ENCODE assay signal across 9 cellular contexts in the genomic region with DNA sequence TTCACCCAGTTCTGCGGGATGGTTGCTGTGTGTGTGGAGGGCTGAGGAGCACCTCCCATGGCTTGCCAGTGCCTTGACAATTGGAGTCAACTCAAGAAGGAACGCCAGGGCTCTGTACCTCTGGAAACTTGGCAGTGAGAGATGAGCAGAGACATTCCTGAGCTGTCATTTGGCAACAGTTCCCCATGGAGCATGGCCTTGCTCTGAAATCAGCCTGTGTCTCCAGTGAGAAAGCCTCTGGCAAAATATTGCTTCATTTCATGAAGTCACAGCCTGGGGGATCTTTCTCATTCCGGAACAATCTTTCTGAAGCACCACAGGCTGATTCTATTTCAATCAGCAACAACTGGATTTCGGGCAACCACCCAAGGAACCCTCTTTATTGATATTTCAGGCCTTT. TPM values are rescaled to one million over a fixed set of nuclear protein-coding genes. Genes with fewer than 3 reads are reported as not detected.
DNase-seq lines count a peak whose midpoint lies in the region; ATAC-seq, FAIRE-seq and TF ChIP-seq lines count a peak whose summit lies in the region.
"Had no signal": no experiment of that assay in that cellular context is flagged by ENCODE, and none has a peak within 500 bp of the region (broad histone marks: within the 10 kb centered on the region; RNA-seq: fewer than 3 reads in every experiment).

No MANE protein-coding gene starts in this region.

- intact Hi-C loops in mucosa of descending colon (cut with DNase I, micrococcal nuclease): no loop called here

- H3K4me3 ChIP-seq in AG09309 (ENCODE audit: control insufficient read depth, low read depth, low read length): no peak overlapping the region
- peak overlapping the region; percentile 48 for H3K4me3 ChIP-seq in Karpas-422 (ENCODE audit: low read length)
- no peak overlapping the region for H3K4me3 ChIP-seq in bronchial epithelial cell (ENCODE audit: low read depth, low read length)
- no peak overlapping the region for H3K4me3 ChIP-seq in keratinocyte (ENCODE audit: control insufficient read depth in 2 of 3, extremely low read depth in 1 of 3, insufficient read depth in 2 of 3, low read depth in 1 of 3, low read length in 3 of 3)
- no peak overlapping the region for H3K4me3 ChIP-seq in mucosa of descending colon
- no peak overlapping the region for H3K4me3 ChIP-seq in BE2C (ENCODE audit: low read depth, low read length)
- H3K4me3 ChIP-seq: cardiac muscle cell had no signal

- DNase-seq in AG09309 (ENCODE audit: low read depth) (peak; percentile 54), Karpas-422 (no peak), bronchial epithelial cell (ENCODE audit: low read depth) (peak; percentile 3), keratinocyte (ENCODE audit: low read depth, low spot score) (no peak), mucosa of descending colon (no peak), BE2C (no peak), DMS153 treated with DMSO at 0.1 percent for 48 hours (lab: John Stamatoyannopoulos, UW; ENCODE audit: unreplicated experiment) (no peak)

- dilution Hi-C loops in keratinocyte (cut with MboI; ENCODE audit: extremely low pct_ligation_motif_present, low sequenced_read_pairs): no loop called here

- H3K9me2 ChIP-seq in Karpas-422 (replicated peaks; ENCODE audit: insufficient read depth, low read length): no peaks in the 10 kb centered on the region

- peak overlapping the region; percentile 64 for H3K9ac ChIP-seq in Karpas-422 (ENCODE audit: low read length)
- no peak overlapping the region for H3K9ac ChIP-seq in keratinocyte (ENCODE audit: control insufficient read depth, extremely low read depth, insufficient read depth, low read length)

- ATAC-seq in mucosa of descending colon: no peak
- ATAC-seq in HG03025 (IDR thresholded peaks at IDR 0.05; ENCODE audit: low FRiP score, unreplicated experiment): no peak

- peaks cover 68% of the 10 kb centered on the region for H3K4me1 ChIP-seq in Karpas-422 (ENCODE audit: low read length)
- H3K4me1 ChIP-seq in keratinocyte (ENCODE audit: control insufficient read depth, extremely low read depth, insufficient read depth, low read length): peaks cover 11% of the 10 kb centered on the region
- H3K4me1 ChIP-seq in mucosa of descending colon (ENCODE audit: low read depth): no peaks in the 10 kb centered on the region
- H3K4me1 ChIP-seq in BE2C: no peaks in the 10 kb centered on the region

- H3K9me1 ChIP-seq in keratinocyte (ENCODE audit: control insufficient read depth, extremely low read depth, insufficient read depth, low read length): no peaks in the 10 kb centered on the region

- no peak for TF ChIP-seq CTCF in AG09309 (IDR thresholded peaks at IDR 0.05; ENCODE audit: control insufficient read depth, insufficient read depth, low read depth, low read length, missing control alignments)
- no peak for TF ChIP-seq CTCF in bronchial epithelial cell (IDR thresholded peaks at IDR 0.05; ENCODE audit: insufficient read depth, low read length, severe bottlenecking)
- TF ChIP-seq CTCF in keratinocyte (optimal IDR thresholded peaks at IDR 0.05 in 1 of 3, IDR thresholded peaks at IDR 0.05 in 1 of 3, conservative IDR thresholded peaks at IDR 0.05 in 1 of 3; ENCODE audit: extremely low read depth in 1 of 3, insufficient read depth in 2 of 3, low read length in 3 of 3): no peak
- TF ChIP-seq CTCF in mucosa of descending colon (IDR thresholded peaks at IDR 0.05): no peak
- no peak for TF ChIP-seq CTCF in BE2C (IDR thresholded peaks at IDR 0.05; ENCODE audit: low read depth, low read length)

- H3K79me2 ChIP-seq in Karpas-422 (ENCODE audit: low read length) (no peaks in the 10 kb centered on the region), keratinocyte (ENCODE audit: control insufficient read depth, insufficient read depth, low read length) (no peaks in the 10 kb centered on the region)

- H4K20me1 ChIP-seq in Karpas-422 (ENCODE audit: insufficient read depth, low read depth, low read length) (no peaks in the 10 kb centered on the region), keratinocyte (ENCODE audit: control insufficient read depth, extremely low read depth, insufficient read depth, low read length) (no peaks in the 10 kb centered on the region)

- H2AFZ ChIP-seq in Karpas-422 (ENCODE audit: low read length) (peak overlapping the region; percentile 44; the same call in 1 of the 2 replicates), keratinocyte (ENCODE audit: control insufficient read depth, low read length) (no peak overlapping the region)

- H3K27ac ChIP-seq in Karpas-422 (ENCODE audit: low read length) (peak overlapping the region; percentile 94), keratinocyte (ENCODE audit: control insufficient read depth, insufficient read depth, low read length) (no peak overlapping the region)
- H3K27ac ChIP-seq: cardiac muscle cell had no signal

- H3K9me3 ChIP-seq in Karpas-422 (ENCODE audit: low read length) (no peaks in the 10 kb centered on the region), keratinocyte (ENCODE audit: control insufficient read depth, low read depth, low read length) (no peaks in the 10 kb centered on the region), mucosa of descending colon (no peaks in the 10 kb centered on the region), BE2C (no peaks in the 10 kb centered on the region; the same call in 1 of the 2 replicates)

- H3K27me3 ChIP-seq in Karpas-422 (ENCODE audit: low read length) (no peaks in the 10 kb centered on the region), bronchial epithelial cell (ENCODE audit: control insufficient read depth, insufficient read depth, low read length) (peaks cover 2% of the 10 kb centered on the region), keratinocyte (ENCODE audit: control insufficient read depth, extremely low read depth, insufficient read depth, low read length) (peaks cover 9% of the 10 kb centered on the region), BE2C (no peaks in the 10 kb centered on the region; the same call in none of the 2 replicates)
- H3K27me3 ChIP-seq: cardiac muscle cell had no signal

- H3K36me3 ChIP-seq in Karpas-422 (ENCODE audit: insufficient read depth, low read length): no peaks in the 10 kb centered on the region; the same call in 1 of the 2 replicates
- H3K36me3 ChIP-seq in bronchial epithelial cell (ENCODE audit: control insufficient read depth, insufficient read depth, low read length): no peaks in the 10 kb centered on the region
- H3K36me3 ChIP-seq in keratinocyte (ENCODE audit: control insufficient read depth in 2 of 2, extremely low read depth in 1 of 2, insufficient read depth in 2 of 2, low read length in 2 of 2): no peaks in the 10 kb centered on the region
- no peaks in the 10 kb centered on the region for H3K36me3 ChIP-seq in mucosa of descending colon (ENCODE audit: low read depth)
- H3K36me3 ChIP-seq in BE2C: no peaks in the 10 kb centered on the region
- H3K36me3 ChIP-seq: cardiac muscle cell had no signal

- FAIRE-seq in bronchial epithelial cell (lab: Jason Lieb, UNC) (no peak), keratinocyte (lab: Jason Lieb, UNC) (peak; percentile 81)

- H3K4me2 ChIP-seq in Karpas-422 (ENCODE audit: low read depth, low read length, poor library complexity, severe bottlenecking) (peak overlapping the region; percentile 75), keratinocyte (ENCODE audit: control insufficient read depth, extremely low read depth, insufficient read depth, low read depth, low read length) (peak overlapping the region; percentile 1)

RNA-seq across cellular contexts. Expression of gene FNDC1, which starts 52.2 kb away (rescaled TPM):
- total RNA-seq in Karpas-422 (2014; rRNA removed; shearing (Covaris generic); ENCODE audit: low replicate concordance): 73.2 and 90.0 TPM in 2 replicates
- not detected in 2 replicates for total RNA-seq in bronchial epithelial cell
- 0.06 TPM in 1 of 3 replicates, not detected in the others for polyA plus RNA-seq in keratinocyte
- not detected for polyA plus RNA-seq in keratinocyte (2011; ENCODE audit: low read depth)
- not detected in 2 replicates for polyA plus RNA-seq in keratinocyte (2011; cell fraction: cytosol; rRNA removed)
- not detected in 2 replicates for polyA plus RNA-seq in keratinocyte (2011; cell fraction: nucleus; rRNA removed)
- not detected in 2 replicates for polyA plus RNA-seq in keratinocyte (2012; ENCODE audit: low replicate concordance)
- polyA minus RNA-seq in keratinocyte: not detected in 3 replicates
- not detected for polyA minus RNA-seq in keratinocyte (2011; cell fraction: cytosol; rRNA and poly(A)+ RNA removed)
- not detected in 2 replicates for polyA minus RNA-seq in keratinocyte (2011; cell fraction: nucleus; rRNA and poly(A)+ RNA removed)
- 1 to 10 TPM in 1 of 3 donors, under 1 TPM in 2; 0.64 to 6.6 (median 0.89) TPM for total RNA-seq in mucosa of descending colon
- not detected for polyA plus RNA-seq in BE2C (2012; ENCODE audit: insufficient read depth, insufficient read length, low read depth)
- polyA plus RNA-seq: cardiac muscle cell had no signal

Comparison
In these comparisons a context has a peak if more than half of its experiments do, and no peak if none do; other contexts are left out.
1. DNase-seq: peak in AG09309 (single experiment) and bronchial epithelial cell (single experiment); none in Karpas-422 (single experiment), keratinocyte (single experiment), mucosa of descending colon (0 of 3), BE2C (single experiment) and DMS153 treated with DMSO at 0.1 percent for 48 hours (single experiment).